Comparison of ENCODE assay signal across 31 cellular contexts in genomic region chr11:33659370-33660139, GRCh38. TPM values are rescaled to one million over a fixed set of nuclear protein-coding genes. Genes with fewer than 3 reads are reported as not detected.
"Had no signal": no experiment of that assay in that cellular context is flagged by ENCODE, and none has a peak within 500 bp of the region (broad histone marks: within the 10 kb centered on the region; RNA-seq: fewer than 3 reads in every experiment).

No MANE protein-coding gene starts in this region.

- H3K4me3 ChIP-seq: adrenal gland, body of pancreas, esophagus muscularis mucosa, gastroesophageal sphincter had no signal

- H3K4me1 ChIP-seq: adrenal gland, body of pancreas, esophagus muscularis mucosa, gastroesophageal sphincter had no signal

- H3K27ac ChIP-seq: adrenal gland, body of pancreas, esophagus muscularis mucosa, foreskin keratinocyte, gastroesophageal sphincter had no signal

- H3K9me3 ChIP-seq: adrenal gland, body of pancreas, esophagus muscularis mucosa, gastroesophageal sphincter had no signal

- H3K36me3 ChIP-seq: adrenal gland, esophagus muscularis mucosa, gastroesophageal sphincter had no signal

- DNase-seq: activated CD4-positive, alpha-beta memory T cell treated with anti-CD3 and anti-CD28 coated beads for 36 hours; activated CD4-positive, alpha-beta T cell treated with anti-CD3 and anti-CD28 coated beads for 36 hours; activated CD4-positive, alpha-beta T cell treated with anti-CD3 and anti-CD28 coated beads, Interleukin-2, amount 10 ng/mL, durations not matched to agents 24 days and 14 days; activated CD4-positive, CD25-positive, alpha-beta regulatory T cell; activated CD4-positive, CD25-positive, alpha-beta regulatory T cell treated with anti-CD3 and anti-CD28 coated beads, Interleukin-2, amount 50 U/mL, for 72 hours; activated CD8-positive, alpha-beta memory T cell treated with anti-CD3 and anti-CD28 coated beads, Interleukin-2, amount 10 ng/mL, durations not matched to agents 7 days and 5 days; activated CD8-positive, alpha-beta memory T cell treated with anti-CD3 and anti-CD28 coated beads, Interleukin-2, amount 50 U/mL, for 4 hours; activated CD8-positive, alpha-beta T cell treated with anti-CD3 and anti-CD28 coated beads, Interleukin-2, amount 10 ng/mL, durations not matched to agents 7 days and 5 days; activated effector memory CD4-positive, alpha-beta T cell treated with anti-CD3 and anti-CD28 coated beads, Interleukin-2, amount 50 U/mL, for 16 hours; activated naive CD4-positive, alpha-beta T cell treated with anti-CD3 and anti-CD28 coated beads for 36 hours; activated naive CD8-positive, alpha-beta T cell treated with anti-CD3 and anti-CD28 coated beads for 36 hours; activated naive CD8-positive, alpha-beta T cell treated with anti-CD3 and anti-CD28 coated beads, Interleukin-2, amount 50 U/mL, for 24 hours; activated T-cell treated with anti-CD3 and anti-CD28 coated beads, Interleukin-2, amount 50 U/mL, for 1 hour; activated T-cell treated with anti-CD3 and anti-CD28 coated beads, Interleukin-2, amount 50 U/mL, for 48 hours; adrenal gland; amygdala; aorta; body of pancreas; caudate nucleus; cortex of kidney; dermis blood vessel endothelial cell; effector CD4-positive, alpha-beta T cell; effector memory CD8-positive, alpha-beta T cell; erythroblast; foreskin keratinocyte; T-helper 2 cell had no signal

- H3K27me3 ChIP-seq: adrenal gland, body of pancreas, esophagus muscularis mucosa, foreskin keratinocyte, gastroesophageal sphincter had no signal

- FAIRE-seq: colon had no signal

RNA-seq across cellular contexts. Expression of gene C11orf91, which starts 41.1 kb away (rescaled TPM):
- total RNA-seq: activated CD4-positive, alpha-beta memory T cell treated with anti-CD3 and anti-CD28 coated beads for 36 hours; activated CD4-positive, alpha-beta T cell treated with anti-CD3 and anti-CD28 coated beads for 36 hours; activated CD8-positive, alpha-beta memory T cell treated with anti-CD3 and anti-CD28 coated beads for 36 hours; activated CD8-positive, alpha-beta memory T cell treated with anti-CD3 and anti-CD28 coated beads, Interleukin-2, amount 10 ng/mL, durations not matched to agents 7 days and 5 days; activated CD8-positive, alpha-beta T cell treated with anti-CD3 and anti-CD28 coated beads, Interleukin-2, amount 10 ng/mL, durations not matched to agents 7 days and 5 days; activated naive CD4-positive, alpha-beta T cell treated with anti-CD3 and anti-CD28 coated beads for 36 hours; activated T-helper 2 cell treated with anti-CD3 and anti-CD28 coated beads, Interferon-gamma antibody, Interleukin-2, Interleukin-4, amounts not matched to agents 10 μg/mL and 5 μg/mL and 100 μg/mL, durations not matched to agents 14 hours and 24 hours and 36 hours; adrenal gland; body of pancreas; dermis blood vessel endothelial cell; esophagus muscularis mucosa; gastroesophageal sphincter had no signal
- polyA plus RNA-seq: aorta had no signal
